ENCODE assay signal across 8 cellular contexts in the genomic region with DNA sequence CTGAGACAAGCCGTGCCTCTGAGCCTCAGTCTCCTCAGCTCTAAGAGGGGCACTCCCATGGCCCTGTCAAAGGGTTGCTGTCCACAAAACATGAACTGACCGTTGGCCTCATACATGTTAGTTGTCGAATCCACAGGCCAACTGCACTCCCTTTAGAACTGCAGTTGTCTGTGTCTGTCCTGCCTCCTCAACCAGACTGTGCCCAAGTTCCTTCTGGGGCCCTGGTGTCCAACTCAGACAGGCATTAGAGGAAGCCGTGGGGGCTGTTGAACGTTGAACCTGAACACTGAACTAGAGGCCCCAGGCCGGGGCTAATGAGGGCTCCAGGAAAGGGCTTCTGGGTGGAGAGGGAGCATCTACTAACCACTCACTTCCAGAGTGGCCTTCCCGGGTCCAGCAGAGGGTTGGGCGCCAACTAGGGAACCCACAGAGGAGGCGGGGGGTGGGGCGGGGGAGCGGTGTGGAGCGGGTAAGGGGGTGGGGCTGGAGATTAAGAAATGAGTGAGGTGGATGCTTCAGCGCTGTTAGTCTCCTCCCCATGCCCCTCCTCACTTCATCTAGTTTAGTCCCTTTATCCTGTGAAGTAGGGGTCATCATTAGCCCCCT. TPM values are rescaled to one million over a fixed set of nuclear protein-coding genes. Genes with fewer than 3 reads are reported as not detected.
DNase-seq lines count a peak whose midpoint lies in the region; FAIRE-seq and TF ChIP-seq lines count a peak whose summit lies in the region.

A gene with protein sequence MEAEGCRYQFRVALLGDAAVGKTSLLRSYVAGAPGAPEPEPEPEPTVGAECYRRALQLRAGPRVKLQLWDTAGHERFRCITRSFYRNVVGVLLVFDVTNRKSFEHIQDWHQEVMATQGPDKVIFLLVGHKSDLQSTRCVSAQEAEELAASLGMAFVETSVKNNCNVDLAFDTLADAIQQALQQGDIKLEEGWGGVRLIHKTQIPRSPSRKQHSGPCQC (plus strand): TSS at position 558 of the 606 bp plus-strand sequence. CDS start 247 bp downstream, outside the sequence.

- POLR2A ChIA-PET in AG04450 (lab: Yijun Ruan, JAX) (interaction anchor here (1.5 to 2.5 kb wide), 3 partner anchors 10 to 12 kb away, joined by 4 to 20 read pairs (median 17); no protein-coding TSS in a partner anchor), SK-N-SH (lab: Yijun Ruan, JAX) (interaction anchor here (2.3 kb wide), 2 partner anchors 10 kb away, joined by 20 to 36 read pairs; no protein-coding TSS in a partner anchor)

- no peaks in the 10 kb centered on the region for H3K36me3 Mint-ChIP-seq in nephron (ENCODE audit: low read depth)

- 79% methylated on average over 9 of the region's 13 CpGs for WGBS in SK-N-SH (ENCODE audit: low lambda C conversion rate)
- WGBS in esophagus squamous epithelium, 2 donors = 39 to 43% methylated on average over 3 to 9 of the region's 13 CpGs

- TF ChIP-seq EP300 in SK-N-SH (IDR thresholded peaks at IDR 0.05; ENCODE audit: borderline replicate concordance in 1 of 2, low read depth in 1 of 2, low read length in 1 of 2) = no peak

- no peaks in the 10 kb centered on the region for H3K9me2 ChIP-seq in SK-N-SH

- H4K20me1 ChIP-seq in SK-N-SH (ENCODE audit: insufficient read depth) = no peaks in the 10 kb centered on the region

- DNase-seq in AG04450 (ENCODE audit: low read depth, low spot score) = no peak
- no peak for DNase-seq in GM19239 (ENCODE audit: insufficient read length, low spot score)
- peak; percentile 57 for DNase-seq in SK-N-SH
- no peak for DNase-seq in esophagus squamous epithelium (lab: John Stamatoyannopoulos, UW)
- no peak for DNase-seq in kidney glomerular epithelial cell (lab: John Stamatoyannopoulos, UW)
- DNase-seq in NCI-H2171 (lab: John Stamatoyannopoulos, UW) = no peak
- no peak for DNase-seq in COR-L47 (lab: John Stamatoyannopoulos, UW)

- H3F3A ChIP-seq in SK-N-SH (replicated peaks; ENCODE audit: insufficient read depth) = peaks cover 5% of the 10 kb centered on the region

- peaks cover 16% of the 10 kb centered on the region for H3K4me1 Mint-ChIP-seq in nephron

- TF ChIP-seq RAD21 in SK-N-SH (IDR thresholded peaks at IDR 0.05; ENCODE audit: low read length) = no peak

- H3K4me3 ChIP-seq in AG04450 (ENCODE audit: low read depth, low read length) (peak within 1 kb of the TSS; percentile 60), SK-N-SH (ENCODE audit: low read depth in 2 of 2, low read length in 1 of 2) (peak within 1 kb of the TSS; percentile 48 to 54), esophagus squamous epithelium (peak within 1 kb of the TSS; percentile 42 to 77 (median 52))

- H3K36me3 ChIP-seq in SK-N-SH (replicated peaks in 1 of 2; ENCODE audit: control insufficient read depth in 1 of 2, insufficient read depth in 2 of 2, low read length in 1 of 2) (no peaks in the 10 kb centered on the region), esophagus squamous epithelium (no peaks in the 10 kb centered on the region)

- peak within 1 kb of the TSS in 2 of 3 experiments; percentile 44 to 66 for H3K27ac Mint-ChIP-seq in nephron

- H3K9me3 ChIP-seq in AG04450 (ENCODE audit: control insufficient read depth, insufficient read depth, low read length) = no peaks in the 10 kb centered on the region; the same call in 1 of the 2 replicates
- H3K9me3 ChIP-seq in SK-N-SH = no peaks in the 10 kb centered on the region
- H3K9me3 ChIP-seq in esophagus squamous epithelium = no peaks in the 10 kb centered on the region

- H3K4me3 Mint-ChIP-seq in nephron = peak within 1 kb of the TSS; percentile 85 to 89 (median 87)

- H3K4me1 ChIP-seq in SK-N-SH (ENCODE audit: control insufficient read depth in 1 of 2, insufficient read depth in 2 of 2, low read depth in 1 of 2, low read length in 1 of 2) (peaks cover 6 to 12% of the 10 kb centered on the region in 2 experiments; a peak in 2 of 4 replicates), esophagus squamous epithelium (peaks cover 0 to 25% (median 6%) of the 10 kb centered on the region in 3 donors)

- peak within 1 kb of the TSS; percentile 43; the same call in 1 of the 2 replicates for H3K9ac ChIP-seq in SK-N-SH

- H3K27ac ChIP-seq in AG04450 (ENCODE audit: low read depth, low read length) (no peak within 1 kb of the TSS), SK-N-SH (ENCODE audit: low read depth in 2 of 2, low read length in 1 of 2) (no peak within 1 kb of the TSS), esophagus squamous epithelium (peak within 1 kb of the TSS in 3 of 4 donors; percentile 21 to 63 (median 59))

- H3K27me3 ChIP-seq in AG04450 (ENCODE audit: control insufficient read depth, insufficient read depth, low read length) (no peaks in the 10 kb centered on the region), SK-N-SH (ENCODE audit: insufficient read depth) (no peaks in the 10 kb centered on the region), esophagus squamous epithelium (no peaks in the 10 kb centered on the region)

- H3K27me3 Mint-ChIP-seq in nephron (ENCODE audit: low read depth) = peaks cover 6% of the 10 kb centered on the region

- H3K79me2 ChIP-seq in SK-N-SH (ENCODE audit: insufficient read depth) = no peaks in the 10 kb centered on the region

- CTCF ChIA-PET in AG04450 (lab: Charles Lee) (no interaction called here), SK-N-SH (lab: Yijun Ruan, JAX) (interaction anchor here (1.8 kb wide), 1 partner anchor 10 kb away, joined by 6 read pairs; no protein-coding TSS in a partner anchor)

- intact Hi-C loops in esophagus squamous epithelium (cut with DNase I) = no loop called here

- TF ChIP-seq POLR2A in esophagus squamous epithelium (IDR thresholded peaks at IDR 0.05) = no peak

- peak; percentile 79 for FAIRE-seq in GM19239 (lab: Jason Lieb, UNC)

- peak within 1 kb of the TSS; percentile 76; the same call in 1 of the 2 replicates for H2AFZ ChIP-seq in SK-N-SH (ENCODE audit: low read depth)

- no peak for TF ChIP-seq CTCF in AG04450 (IDR thresholded peaks at IDR 0.05; ENCODE audit: low read depth, low read length)
- no peak for TF ChIP-seq CTCF in SK-N-SH (IDR thresholded peaks at IDR 0.05)
- TF ChIP-seq CTCF in esophagus squamous epithelium (IDR thresholded peaks at IDR 0.05) = no peak
- TF ChIP-seq CTCF in nephron (IDR thresholded peaks at IDR 0.05; ENCODE audit: unreplicated experiment in 3 of 3) = no peak

- no peaks in the 10 kb centered on the region for H3K9me3 Mint-ChIP-seq in nephron

- peak within 1 kb of the TSS; percentile 75 for H3K4me2 ChIP-seq in SK-N-SH

TF ChIP-seq in SK-N-SH, 30 proteins besides CTCF, POLR2A, EP300 and RAD21:
- TF ChIP-seq MEF2A (IDR thresholded peaks at IDR 0.05; ENCODE audit: borderline replicate concordance, low read depth) = no peak
- no peak for TF ChIP-seq FOXM1 (IDR thresholded peaks at IDR 0.05; ENCODE audit: low read depth)
- TF ChIP-seq NRF1 (IDR thresholded peaks at IDR 0.05; ENCODE audit: low read depth, low read length) = no peak
- no peak for TF ChIP-seq POLR2AphosphoS5 (IDR thresholded peaks at IDR 0.05; ENCODE audit: low read depth, low read length)
- TF ChIP-seq GATA2 (CRISPR knock-in tag; IDR thresholded peaks at IDR 0.05) = no peak
- TF ChIP-seq, protein P1, sequence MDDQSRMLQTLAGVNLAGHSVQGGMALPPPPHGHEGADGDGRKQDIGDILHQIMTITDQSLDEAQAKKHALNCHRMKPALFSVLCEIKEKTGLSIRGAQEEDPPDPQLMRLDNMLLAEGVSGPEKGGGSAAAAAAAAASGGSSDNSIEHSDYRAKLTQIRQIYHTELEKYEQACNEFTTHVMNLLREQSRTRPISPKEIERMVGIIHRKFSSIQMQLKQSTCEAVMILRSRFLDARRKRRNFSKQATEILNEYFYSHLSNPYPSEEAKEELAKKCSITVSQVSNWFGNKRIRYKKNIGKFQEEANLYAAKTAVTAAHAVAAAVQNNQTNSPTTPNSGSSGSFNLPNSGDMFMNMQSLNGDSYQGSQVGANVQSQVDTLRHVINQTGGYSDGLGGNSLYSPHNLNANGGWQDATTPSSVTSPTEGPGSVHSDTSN (IDR thresholded peaks at IDR 0.05) = no peak
- no peak for TF ChIP-seq RCOR1 (IDR thresholded peaks at IDR 0.05; ENCODE audit: low read length)
- TF ChIP-seq CHD2 (IDR thresholded peaks at IDR 0.05; ENCODE audit: low read length, partially characterized antibody) = no peak
- TF ChIP-seq, protein P2, sequence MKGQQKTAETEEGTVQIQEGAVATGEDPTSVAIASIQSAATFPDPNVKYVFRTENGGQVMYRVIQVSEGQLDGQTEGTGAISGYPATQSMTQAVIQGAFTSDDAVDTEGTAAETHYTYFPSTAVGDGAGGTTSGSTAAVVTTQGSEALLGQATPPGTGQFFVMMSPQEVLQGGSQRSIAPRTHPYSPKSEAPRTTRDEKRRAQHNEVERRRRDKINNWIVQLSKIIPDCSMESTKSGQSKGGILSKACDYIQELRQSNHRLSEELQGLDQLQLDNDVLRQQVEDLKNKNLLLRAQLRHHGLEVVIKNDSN (IDR thresholded peaks at IDR 0.05; ENCODE audit: borderline replicate concordance, low read depth) = no peak
- TF ChIP-seq SIN3A (IDR thresholded peaks at IDR 0.05; ENCODE audit: borderline replicate concordance, low read depth, low read length) = no peak
- TF ChIP-seq, protein P3, sequence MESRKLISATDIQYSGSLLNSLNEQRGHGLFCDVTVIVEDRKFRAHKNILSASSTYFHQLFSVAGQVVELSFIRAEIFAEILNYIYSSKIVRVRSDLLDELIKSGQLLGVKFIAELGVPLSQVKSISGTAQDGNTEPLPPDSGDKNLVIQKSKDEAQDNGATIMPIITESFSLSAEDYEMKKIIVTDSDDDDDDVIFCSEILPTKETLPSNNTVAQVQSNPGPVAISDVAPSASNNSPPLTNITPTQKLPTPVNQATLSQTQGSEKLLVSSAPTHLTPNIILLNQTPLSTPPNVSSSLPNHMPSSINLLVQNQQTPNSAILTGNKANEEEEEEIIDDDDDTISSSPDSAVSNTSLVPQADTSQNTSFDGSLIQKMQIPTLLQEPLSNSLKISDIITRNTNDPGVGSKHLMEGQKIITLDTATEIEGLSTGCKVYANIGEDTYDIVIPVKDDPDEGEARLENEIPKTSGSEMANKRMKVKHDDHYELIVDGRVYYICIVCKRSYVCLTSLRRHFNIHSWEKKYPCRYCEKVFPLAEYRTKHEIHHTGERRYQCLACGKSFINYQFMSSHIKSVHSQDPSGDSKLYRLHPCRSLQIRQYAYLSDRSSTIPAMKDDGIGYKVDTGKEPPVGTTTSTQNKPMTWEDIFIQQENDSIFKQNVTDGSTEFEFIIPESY (IDR thresholded peaks at IDR 0.05; ENCODE audit: borderline replicate concordance, low read depth) = no peak
- TF ChIP-seq, protein P4, sequence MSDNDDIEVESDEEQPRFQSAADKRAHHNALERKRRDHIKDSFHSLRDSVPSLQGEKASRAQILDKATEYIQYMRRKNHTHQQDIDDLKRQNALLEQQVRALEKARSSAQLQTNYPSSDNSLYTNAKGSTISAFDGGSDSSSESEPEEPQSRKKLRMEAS (IDR thresholded peaks at IDR 0.05; ENCODE audit: low read depth) = no peak

RNA-seq across cellular contexts. Expression of the gene that starts here (rescaled TPM):
- polyA plus RNA-seq in AG04450 (2011; rRNA removed) (3.4 and 3.7 TPM in 2 replicates), SK-N-SH (2012; rRNA removed) (4.6 and 5.5 TPM in 2 replicates)
- polyA minus RNA-seq in AG04450 (2011; rRNA and poly(A)+ RNA removed) = 2.0 and 3.2 TPM in 2 replicates
- polyA plus RNA-seq in SK-N-SH (2012; cell fraction: cytosol; rRNA removed) = 3.2 and 4.9 TPM in 2 replicates
- polyA plus RNA-seq in SK-N-SH (2012; cell fraction: nucleus; rRNA removed) = 1.4 and 1.5 TPM in 2 replicates
- total RNA-seq in esophagus squamous epithelium = 1 to 10 TPM in 1 of 4 donors, under 1 TPM in 2, not detected in 1; 0.21 to 2.5 (median 0.83) TPM

Comparison
In these comparisons a context has a peak if more than half of its experiments do, and no peak if none do; other contexts are left out.
1. H3K27ac ChIP-seq: peak in esophagus squamous epithelium (3 of 4); none in AG04450 (single experiment) and SK-N-SH (0 of 2).
2. Peak in every context shown above with its lines, with median percentiles within 50 percentile points of each other: H3K4me3 ChIP-seq.